Comparison of ENCODE assay signal across 8 cellular contexts in genomic region chr21:39348355-39349210, GRCh38. TPM values are rescaled to one million over a fixed set of nuclear protein-coding genes. Genes with fewer than 3 reads are reported as not detected.
A peak's percentile ranks its signal among the peaks of the same experiment; 100 is the strongest.
DNase-seq lines count a peak whose midpoint lies in the region; ATAC-seq and TF ChIP-seq lines count a peak whose summit lies in the region.

TSS of gene HMGN1 (minus strand) at chr21:39349088. CDS start at chr21:39348917, 171 bp downstream.

- peak; percentile 69 for TF ChIP-seq POLR2A in GM15510 (IDR thresholded peaks at IDR 0.05; ENCODE audit: borderline replicate concordance, extremely low read depth, insufficient read length)
- TF ChIP-seq POLR2A in uterus (IDR thresholded peaks at IDR 0.05) = peak; percentile 64 to 79

- no peaks in the 10 kb centered on the region for H3K9me3 ChIP-seq in uterus

- peaks cover 0 to 13% of the 10 kb centered on the region in 2 donors for H3K4me1 ChIP-seq in uterus

- H3K27me3 ChIP-seq in uterus = no peaks in the 10 kb centered on the region

- TF ChIP-seq CTCF in uterus (IDR thresholded peaks at IDR 0.05) = peak in 3 of 4 experiments; percentile 4 to 47 (median 11)

- peak; percentile 91 for DNase-seq in NCI-H1694 (lab: John Stamatoyannopoulos, UW)
- DNase-seq in amniotic epithelial cell (ENCODE audit: low read depth) = peak; percentile 79
- DNase-seq in left ventricle myocardium superior = peak; percentile 89
- peak; percentile 75 for DNase-seq in putamen (ENCODE audit: low spot score)
- DNase-seq in uterus = peak; percentile 82 to 84

- ATAC-seq in HG02884 (IDR thresholded peaks at IDR 0.05; ENCODE audit: unreplicated experiment) = peak; percentile 43
- ATAC-seq in left ventricle myocardium superior = peak; percentile 72

- intact Hi-C loops in T-helper 1 cell treated with Interleukin-12 subunit alpha and Interleukin-12 subunit beta and Interleukin-4 antibody, amounts not matched to agents 30 ng/mL and 1 ng/mL, for 36 hours (cut with micrococcal nuclease) = loop anchor here (1.0 kb wide), 7 partner anchors 32 to 581 kb away; partner anchors contain the start of genes LCA5L and PSMG1
- intact Hi-C loops in left ventricle myocardium superior (cut with micrococcal nuclease) (loop anchor here (5.0 kb wide), 1 partner anchor 39 kb away; no protein-coding TSS in a partner anchor), uterus (cut with DNase I; ENCODE audit: low total_unique reads) (no loop called here)

- peak within 1 kb of the TSS; percentile 94 to 99 for H3K27ac ChIP-seq in uterus

- H3K36me3 ChIP-seq in uterus = no peaks in the 10 kb centered on the region

- H3K4me3 ChIP-seq in uterus = peak within 1 kb of the TSS; percentile 54 to 88

RNA-seq across cellular contexts. Expression of gene HMGN1, which starts in this region (rescaled TPM):
- total RNA-seq in T-helper 1 cell treated with Interleukin-12 subunit alpha and Interleukin-12 subunit beta and Interleukin-4 antibody, amounts not matched to agents 30 ng/mL and 1 ng/mL, for 36 hours = 275 and 306 TPM in 2 replicates
- total RNA-seq in left ventricle myocardium superior (75.4 TPM), uterus (100 to 1,000 TPM in 2 of 4 donors, 10 to 100 TPM in 2; 87.9 to 222 (median 102) TPM)

Comparison
In these comparisons a context has a peak if more than half of its experiments do, and no peak if none do; other contexts are left out.
1. Peak in every context shown above with its lines: DNase-seq, ATAC-seq, H3K4me3 ChIP-seq and H3K27ac ChIP-seq.